In the genomic region with DNA sequence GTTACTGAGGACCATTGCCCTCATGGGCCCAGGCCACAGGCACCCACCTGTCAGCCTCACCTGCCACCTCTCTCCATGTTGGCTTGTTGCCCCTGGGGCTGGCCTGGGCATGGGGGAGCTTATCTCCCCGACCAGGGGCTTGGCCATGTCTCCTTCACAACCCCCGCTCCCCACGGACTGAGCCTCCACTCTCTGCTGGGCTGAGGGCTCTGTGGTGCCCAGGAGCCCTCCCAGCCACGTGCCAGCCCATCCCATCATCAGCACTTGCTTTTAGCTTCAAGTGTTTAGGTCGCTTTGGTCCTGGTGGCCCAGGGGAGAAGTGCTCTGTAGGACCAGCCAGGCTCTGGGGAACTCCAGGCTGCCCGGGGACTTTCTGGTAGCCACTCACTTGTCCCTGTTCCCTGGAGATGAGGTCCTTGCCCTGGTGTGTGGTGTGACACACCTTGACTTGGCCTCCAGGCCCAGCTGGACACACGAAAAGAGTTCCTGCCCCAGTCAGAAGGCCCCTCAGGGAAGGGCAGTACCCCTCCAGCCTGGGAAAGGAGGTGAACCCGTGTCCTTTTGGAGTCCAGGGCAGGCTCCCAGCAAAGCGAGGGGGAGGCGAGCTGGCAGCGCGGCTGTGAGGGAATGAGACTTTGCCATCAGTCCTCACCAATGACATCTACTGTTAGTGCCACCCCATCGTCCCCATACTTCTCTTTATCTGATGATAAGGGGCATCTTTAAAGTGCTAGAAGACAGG, we compare ENCODE assay signal across 23 cellular contexts.
"Had no signal": no experiment of that assay in that cellular context is flagged by ENCODE, and none has a peak within 500 bp of the region (broad histone marks: within the 10 kb centered on the region; RNA-seq: fewer than 3 reads in every experiment).

No MANE protein-coding gene starts in this region.

- H3K27me3 ChIP-seq: cardiac muscle cell, right atrium auricular region, testis, uterus had no signal

- H3K4me3 Mint-ChIP-seq: activated CD4-positive, alpha-beta T cell treated with anti-CD3 and anti-CD28 coated beads for 36 hours; activated naive CD8-positive, alpha-beta T cell treated with anti-CD3 and anti-CD28 coated beads, Interleukin-2, amount 50 U/mL, for 24 hours; activated T-cell treated with anti-CD3 and anti-CD28 coated beads, Interleukin-2, amount 50 U/mL, for 72 hours; naive B cell had no signal

- H3K4me3 ChIP-seq: cardiac muscle cell, lung, prostate gland, right atrium auricular region, skin epidermis, testis, uterus had no signal

- FAIRE-seq: endometrium, keratinocyte, TTC549 had no signal

- H3K4me1 ChIP-seq: prostate gland, right atrium auricular region, testis, uterus had no signal

- H3K36me3 ChIP-seq: cardiac muscle cell, prostate gland, right atrium auricular region, uterus had no signal

- H3K9me3 ChIP-seq: prostate gland, right atrium auricular region, testis, uterus had no signal

- H3K4me1 Mint-ChIP-seq: activated naive CD8-positive, alpha-beta T cell treated with anti-CD3 and anti-CD28 coated beads, Interleukin-2, amount 50 U/mL, for 24 hours had no signal

- H3K27me3 Mint-ChIP-seq: activated CD4-positive, alpha-beta T cell treated with anti-CD3 and anti-CD28 coated beads for 36 hours; activated naive CD8-positive, alpha-beta T cell treated with anti-CD3 and anti-CD28 coated beads, Interleukin-2, amount 50 U/mL, for 24 hours; naive B cell had no signal

- H3K27ac Mint-ChIP-seq: activated CD4-positive, alpha-beta T cell treated with anti-CD3 and anti-CD28 coated beads for 36 hours; activated naive CD8-positive, alpha-beta T cell treated with anti-CD3 and anti-CD28 coated beads, Interleukin-2, amount 50 U/mL, for 24 hours; activated T-cell treated with anti-CD3 and anti-CD28 coated beads, Interleukin-2, amount 50 U/mL, for 72 hours had no signal

- DNase-seq: activated CD4-positive, alpha-beta T cell treated with anti-CD3 and anti-CD28 coated beads for 36 hours; activated CD4-positive, alpha-beta T cell treated with anti-CD3 and anti-CD28 coated beads, Interleukin-2, amount 50 U/mL, for 4 hours; activated CD8-positive, alpha-beta memory T cell treated with anti-CD3 and anti-CD28 coated beads, Interleukin-2, amount 50 U/mL, for 48 hours; activated effector memory CD4-positive, alpha-beta T cell treated with anti-CD3 and anti-CD28 coated beads, Interleukin-2, amount 50 U/mL, for 16 hours; activated naive CD4-positive, alpha-beta T cell treated with anti-CD3 and anti-CD28 coated beads, Interleukin-2, amount 50 U/mL, for 16 hours; activated naive CD8-positive, alpha-beta T cell treated with anti-CD3 and anti-CD28 coated beads, Interleukin-2, amount 50 U/mL, for 24 hours; activated T-cell treated with anti-CD3 and anti-CD28 coated beads, Interleukin-2, amount 50 U/mL, for 72 hours; erythroblast; foreskin fibroblast; naive B cell; stimulated activated CD4-positive, alpha-beta T cell treated with anti-CD3 and anti-CD28 coated beads, Interleukin-1b, Interleukin-23, amount 100 ng/mL, for 48 hours; T-helper 1 cell; testis; uterus; WERI-Rb-1 had no signal

- H3K9me3 Mint-ChIP-seq: activated naive CD8-positive, alpha-beta T cell treated with anti-CD3 and anti-CD28 coated beads, Interleukin-2, amount 50 U/mL, for 24 hours; activated T-cell treated with anti-CD3 and anti-CD28 coated beads, Interleukin-2, amount 50 U/mL, for 72 hours; naive B cell had no signal

- ATAC-seq: activated CD4-positive, alpha-beta T cell treated with anti-CD3 and anti-CD28 coated beads for 36 hours; activated naive CD8-positive, alpha-beta T cell treated with anti-CD3 and anti-CD28 coated beads, Interleukin-2, amount 50 U/mL, for 24 hours; activated T-cell treated with anti-CD3 and anti-CD28 coated beads, Interleukin-2, amount 50 U/mL, for 72 hours had no signal

- H3K27ac ChIP-seq: cardiac muscle cell, prostate gland, right atrium auricular region, skin epidermis, testis, uterus, WERI-Rb-1 had no signal
